Comparison of ENCODE assay signal across 24 cellular contexts in genomic region chr21:40200962-40201361, GRCh38.
"Had no signal": no experiment of that assay in that cellular context is flagged by ENCODE, and none has a peak within 500 bp of the region (broad histone marks: within the 10 kb centered on the region; RNA-seq: fewer than 3 reads in every experiment).

No MANE protein-coding gene starts in this region.

- H3K4me1 ChIP-seq: colonic mucosa had no signal

- ATAC-seq: activated CD4-positive, alpha-beta T cell treated with anti-CD3 and anti-CD28 coated beads for 36 hours; activated T-helper 17 cell treated with anti-CD3 and anti-CD28 coated beads, Interleukin-2, amount 50 U/mL, for 72 hours; PC-3; T-cell had no signal

- DNase-seq: activated CD4-positive, alpha-beta memory T cell treated with anti-CD3 and anti-CD28 coated beads, Interleukin-2, amount 10 ng/mL, durations not matched to agents 7 days and 5 days; activated CD4-positive, alpha-beta T cell treated with anti-CD3 and anti-CD28 coated beads for 36 hours; activated CD4-positive, alpha-beta T cell treated with anti-CD3 and anti-CD28 coated beads, Interleukin-2, amount 50 U/mL, for 1 hour; activated gamma-delta T cell; activated naive CD4-positive, alpha-beta T cell treated with anti-CD3 and anti-CD28 coated beads for 36 hours; activated T-cell treated with anti-CD3 and anti-CD28 coated beads for 4 hours; activated T-cell treated with anti-CD3 and anti-CD28 coated beads, Interleukin-2, amount 50 U/mL, for 48 hours; colonic mucosa; MG63; MV-4-11; NCI-H1092 treated with DMSO at 0.1 percent for 48 hours; NCI-H1694; NCI-H2029; NCI-H2171; NCI-H2227 treated with DMSO at 0.1 percent for 48 hours; NCI-H446 treated with DMSO at 0.1 percent for 48 hours; NCI-H526; PC-3; SHP77 treated with DMSO at 0.1 percent for 48 hours; T-cell; T-helper 2 cell; T1000 had no signal

- H3K36me3 ChIP-seq: colonic mucosa, MG63, WERI-Rb-1 had no signal

- H3K9me3 ChIP-seq: colonic mucosa, MG63 had no signal

- H3K27me3 ChIP-seq: colonic mucosa, MG63 had no signal

- H3K27ac ChIP-seq: colonic mucosa, WERI-Rb-1 had no signal

- H3K4me3 ChIP-seq: colonic mucosa, MG63 had no signal
